ENCODE assay signal across 1 cellular context in genomic region chr1:168567568-168567967, GRCh38.
TF ChIP-seq lines count a peak whose summit lies in the region.

No MANE protein-coding gene starts in this region.

TF ChIP-seq in GM12878, 131 proteins besides CTCF, POLR2A, EP300 and RAD21 (continued from another document):
- TF ChIP-seq, protein P1, sequence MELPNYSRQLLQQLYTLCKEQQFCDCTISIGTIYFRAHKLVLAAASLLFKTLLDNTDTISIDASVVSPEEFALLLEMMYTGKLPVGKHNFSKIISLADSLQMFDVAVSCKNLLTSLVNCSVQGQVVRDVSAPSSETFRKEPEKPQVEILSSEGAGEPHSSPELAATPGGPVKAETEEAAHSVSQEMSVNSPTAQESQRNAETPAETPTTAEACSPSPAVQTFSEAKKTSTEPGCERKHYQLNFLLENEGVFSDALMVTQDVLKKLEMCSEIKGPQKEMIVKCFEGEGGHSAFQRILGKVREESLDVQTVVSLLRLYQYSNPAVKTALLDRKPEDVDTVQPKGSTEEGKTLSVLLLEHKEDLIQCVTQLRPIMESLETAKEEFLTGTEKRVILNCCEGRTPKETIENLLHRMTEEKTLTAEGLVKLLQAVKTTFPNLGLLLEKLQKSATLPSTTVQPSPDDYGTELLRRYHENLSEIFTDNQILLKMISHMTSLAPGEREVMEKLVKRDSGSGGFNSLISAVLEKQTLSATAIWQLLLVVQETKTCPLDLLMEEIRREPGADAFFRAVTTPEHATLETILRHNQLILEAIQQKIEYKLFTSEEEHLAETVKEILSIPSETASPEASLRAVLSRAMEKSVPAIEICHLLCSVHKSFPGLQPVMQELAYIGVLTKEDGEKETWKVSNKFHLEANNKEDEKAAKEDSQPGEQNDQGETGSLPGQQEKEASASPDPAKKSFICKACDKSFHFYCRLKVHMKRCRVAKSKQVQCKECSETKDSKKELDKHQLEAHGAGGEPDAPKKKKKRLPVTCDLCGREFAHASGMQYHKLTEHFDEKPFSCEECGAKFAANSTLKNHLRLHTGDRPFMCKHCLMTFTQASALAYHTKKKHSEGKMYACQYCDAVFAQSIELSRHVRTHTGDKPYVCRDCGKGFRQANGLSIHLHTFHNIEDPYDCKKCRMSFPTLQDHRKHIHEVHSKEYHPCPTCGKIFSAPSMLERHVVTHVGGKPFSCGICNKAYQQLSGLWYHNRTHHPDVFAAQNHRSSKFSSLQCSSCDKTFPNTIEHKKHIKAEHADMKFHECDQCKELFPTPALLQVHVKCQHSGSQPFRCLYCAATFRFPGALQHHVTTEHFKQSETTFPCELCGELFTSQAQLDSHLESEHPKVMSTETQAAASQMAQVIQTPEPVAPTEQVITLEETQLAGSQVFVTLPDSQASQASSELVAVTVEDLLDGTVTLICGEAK (IDR thresholded peaks at IDR 0.05; ENCODE audit: borderline replicate concordance), result peak; percentile 80; the same call in 1 of the 2 replicates
